1 cellular context compared by ENCODE assay signal in the genomic region with DNA sequence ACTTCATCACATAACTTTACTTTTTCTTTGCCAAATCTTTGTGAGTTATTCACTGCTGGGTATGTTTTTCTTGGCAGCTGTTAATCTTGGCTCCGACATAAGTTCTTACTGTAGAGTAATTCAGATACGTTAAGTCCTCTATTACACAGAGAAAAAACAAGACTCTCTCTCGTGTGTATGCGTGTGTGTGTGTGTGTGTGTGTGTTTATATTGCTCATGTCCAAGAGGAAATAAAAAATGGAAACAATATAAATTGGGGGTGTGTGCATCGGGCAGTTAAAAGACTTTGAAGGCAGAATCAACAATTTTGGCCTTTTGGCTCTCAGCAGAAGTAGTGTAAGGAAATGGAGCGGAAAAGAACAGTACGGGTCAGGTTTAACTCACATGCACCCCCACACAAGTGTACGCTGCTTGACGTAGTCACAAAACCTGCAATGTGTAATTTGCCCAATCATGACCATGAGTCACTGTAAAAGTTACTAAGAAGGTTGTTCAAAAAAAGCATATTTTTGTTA.
TF ChIP-seq lines count a peak whose summit lies in the region.

No MANE protein-coding gene starts in this region.

TF ChIP-seq in HEK293, 187 proteins besides CTCF, POLR2A, EP300 and RAD21 (continued from another document and continues in another):
- TF ChIP-seq ZNF280D (tag by site-specific recombination; IDR thresholded peaks at IDR 0.05), result no peak
- no peak for TF ChIP-seq ZSCAN16 (tag by site-specific recombination; IDR thresholded peaks at IDR 0.05)
- TF ChIP-seq, protein P1, sequence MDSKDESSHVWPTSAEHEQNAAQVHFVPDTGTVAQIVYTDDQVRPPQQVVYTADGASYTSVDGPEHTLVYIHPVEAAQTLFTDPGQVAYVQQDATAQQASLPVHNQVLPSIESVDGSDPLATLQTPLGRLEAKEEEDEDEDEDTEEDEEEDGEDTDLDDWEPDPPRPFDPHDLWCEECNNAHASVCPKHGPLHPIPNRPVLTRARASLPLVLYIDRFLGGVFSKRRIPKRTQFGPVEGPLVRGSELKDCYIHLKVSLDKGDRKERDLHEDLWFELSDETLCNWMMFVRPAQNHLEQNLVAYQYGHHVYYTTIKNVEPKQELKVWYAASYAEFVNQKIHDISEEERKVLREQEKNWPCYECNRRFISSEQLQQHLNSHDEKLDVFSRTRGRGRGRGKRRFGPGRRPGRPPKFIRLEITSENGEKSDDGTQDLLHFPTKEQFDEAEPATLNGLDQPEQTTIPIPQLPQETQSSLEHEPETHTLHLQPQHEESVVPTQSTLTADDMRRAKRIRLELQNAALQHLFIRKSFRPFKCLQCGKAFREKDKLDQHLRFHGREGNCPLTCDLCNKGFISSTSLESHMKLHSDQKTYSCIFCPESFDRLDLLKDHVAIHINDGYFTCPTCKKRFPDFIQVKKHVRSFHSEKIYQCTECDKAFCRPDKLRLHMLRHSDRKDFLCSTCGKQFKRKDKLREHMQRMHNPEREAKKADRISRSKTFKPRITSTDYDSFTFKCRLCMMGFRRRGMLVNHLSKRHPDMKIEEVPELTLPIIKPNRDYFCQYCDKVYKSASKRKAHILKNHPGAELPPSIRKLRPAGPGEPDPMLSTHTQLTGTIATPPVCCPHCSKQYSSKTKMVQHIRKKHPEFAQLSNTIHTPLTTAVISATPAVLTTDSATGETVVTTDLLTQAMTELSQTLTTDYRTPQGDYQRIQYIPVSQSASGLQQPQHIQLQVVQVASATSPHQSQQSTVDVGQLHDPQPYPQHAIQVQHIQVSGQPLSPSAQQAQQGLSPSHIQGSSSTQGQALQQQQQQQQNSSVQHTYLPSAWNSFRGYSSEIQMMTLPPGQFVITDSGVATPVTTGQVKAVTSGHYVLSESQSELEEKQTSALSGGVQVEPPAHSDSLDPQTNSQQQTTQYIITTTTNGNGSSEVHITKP (tag by site-specific recombination; IDR thresholded peaks at IDR 0.05), result peak; percentile 62
- TF ChIP-seq ZNF571 (tag by site-specific recombination; IDR thresholded peaks at IDR 0.05), result no peak
- no peak for TF ChIP-seq ZNF23 (tag by site-specific recombination; IDR thresholded peaks at IDR 0.05; ENCODE audit: borderline replicate concordance)
- TF ChIP-seq, protein P2, sequence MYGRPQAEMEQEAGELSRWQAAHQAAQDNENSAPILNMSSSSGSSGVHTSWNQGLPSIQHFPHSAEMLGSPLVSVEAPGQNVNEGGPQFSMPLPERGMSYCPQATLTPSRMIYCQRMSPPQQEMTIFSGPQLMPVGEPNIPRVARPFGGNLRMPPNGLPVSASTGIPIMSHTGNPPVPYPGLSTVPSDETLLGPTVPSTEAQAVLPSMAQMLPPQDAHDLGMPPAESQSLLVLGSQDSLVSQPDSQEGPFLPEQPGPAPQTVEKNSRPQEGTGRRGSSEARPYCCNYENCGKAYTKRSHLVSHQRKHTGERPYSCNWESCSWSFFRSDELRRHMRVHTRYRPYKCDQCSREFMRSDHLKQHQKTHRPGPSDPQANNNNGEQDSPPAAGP (tag by site-specific recombination; IDR thresholded peaks at IDR 0.05), result no peak
- TF ChIP-seq, protein P3, sequence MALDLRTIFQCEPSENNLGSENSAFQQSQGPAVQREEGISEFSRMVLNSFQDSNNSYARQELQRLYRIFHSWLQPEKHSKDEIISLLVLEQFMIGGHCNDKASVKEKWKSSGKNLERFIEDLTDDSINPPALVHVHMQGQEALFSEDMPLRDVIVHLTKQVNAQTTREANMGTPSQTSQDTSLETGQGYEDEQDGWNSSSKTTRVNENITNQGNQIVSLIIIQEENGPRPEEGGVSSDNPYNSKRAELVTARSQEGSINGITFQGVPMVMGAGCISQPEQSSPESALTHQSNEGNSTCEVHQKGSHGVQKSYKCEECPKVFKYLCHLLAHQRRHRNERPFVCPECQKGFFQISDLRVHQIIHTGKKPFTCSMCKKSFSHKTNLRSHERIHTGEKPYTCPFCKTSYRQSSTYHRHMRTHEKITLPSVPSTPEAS (tag by site-specific recombination; IDR thresholded peaks at IDR 0.05), result peak; percentile 81
- no peak for TF ChIP-seq ZNF114 (tag by site-specific recombination; IDR thresholded peaks at IDR 0.05)
- peak; percentile 69; the same call in 1 of the 2 replicates for TF ChIP-seq ZNF2 (tag by site-specific recombination; IDR thresholded peaks at IDR 0.05)
- TF ChIP-seq KLF9 (tag by site-specific recombination; IDR thresholded peaks at IDR 0.05; ENCODE audit: low read depth), result peak; percentile 37; the same call in 1 of the 2 replicates
- no peak for TF ChIP-seq ZNF660 (tag by site-specific recombination; IDR thresholded peaks at IDR 0.05)
- TF ChIP-seq ZNF266 (tag by site-specific recombination; IDR thresholded peaks at IDR 0.05; ENCODE audit: low read depth), result no peak
- TF ChIP-seq PATZ1 (tag by site-specific recombination; IDR thresholded peaks at IDR 0.05), result peak; percentile 57; the same call in 1 of the 2 replicates
- no peak for TF ChIP-seq ZBTB48 (tag by site-specific recombination; IDR thresholded peaks at IDR 0.05)
- TF ChIP-seq GLIS2 (tag by site-specific recombination; IDR thresholded peaks at IDR 0.05), result no peak
- no peak for TF ChIP-seq ZNF324 (tag by site-specific recombination; IDR thresholded peaks at IDR 0.05)
- TF ChIP-seq, protein P4, sequence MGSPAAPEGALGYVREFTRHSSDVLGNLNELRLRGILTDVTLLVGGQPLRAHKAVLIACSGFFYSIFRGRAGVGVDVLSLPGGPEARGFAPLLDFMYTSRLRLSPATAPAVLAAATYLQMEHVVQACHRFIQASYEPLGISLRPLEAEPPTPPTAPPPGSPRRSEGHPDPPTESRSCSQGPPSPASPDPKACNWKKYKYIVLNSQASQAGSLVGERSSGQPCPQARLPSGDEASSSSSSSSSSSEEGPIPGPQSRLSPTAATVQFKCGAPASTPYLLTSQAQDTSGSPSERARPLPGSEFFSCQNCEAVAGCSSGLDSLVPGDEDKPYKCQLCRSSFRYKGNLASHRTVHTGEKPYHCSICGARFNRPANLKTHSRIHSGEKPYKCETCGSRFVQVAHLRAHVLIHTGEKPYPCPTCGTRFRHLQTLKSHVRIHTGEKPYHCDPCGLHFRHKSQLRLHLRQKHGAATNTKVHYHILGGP (tag by site-specific recombination; IDR thresholded peaks at IDR 0.05), result peak; percentile 37; the same call in 1 of the 2 replicates
- TF ChIP-seq OSR2 (tag by site-specific recombination; IDR thresholded peaks at IDR 0.05), result peak; percentile 43
- TF ChIP-seq ZNF621 (tag by site-specific recombination; IDR thresholded peaks at IDR 0.05), result no peak
- TF ChIP-seq EGR2 (tag by site-specific recombination; IDR thresholded peaks at IDR 0.05; ENCODE audit: low read depth), result no peak
- 0 out of 2 replicates have a peak, but pooled peaks have one; percentile 14 for TF ChIP-seq OVOL3 (tag by site-specific recombination; IDR thresholded peaks at IDR 0.05)
- no peak for TF ChIP-seq ZNF354C (tag by site-specific recombination; IDR thresholded peaks at IDR 0.05; ENCODE audit: borderline replicate concordance, low read depth)
- TF ChIP-seq ZSCAN5A (tag by site-specific recombination; IDR thresholded peaks at IDR 0.05), result no peak
- TF ChIP-seq ZBTB8A (tag by site-specific recombination; IDR thresholded peaks at IDR 0.05), result peak; percentile 38; the same call in 1 of the 2 replicates
- TF ChIP-seq ZIC2 (tag by site-specific recombination; IDR thresholded peaks at IDR 0.05), result no peak
- TF ChIP-seq ZNF394 (tag by site-specific recombination; IDR thresholded peaks at IDR 0.05; ENCODE audit: borderline replicate concordance), result no peak
- no peak for TF ChIP-seq ZNF274 (IDR thresholded peaks at IDR 0.05; ENCODE audit: low read length)
- TF ChIP-seq ZNF274 (tag by site-specific recombination; IDR thresholded peaks at IDR 0.05; ENCODE audit: borderline replicate concordance), result no peak
- no peak for TF ChIP-seq ZNF626 (tag by site-specific recombination; IDR thresholded peaks at IDR 0.05)
- no peak for TF ChIP-seq ZNF585B (tag by site-specific recombination; IDR thresholded peaks at IDR 0.05)
- no peak for TF ChIP-seq ZNF548 (tag by site-specific recombination; IDR thresholded peaks at IDR 0.05)
- TF ChIP-seq ZNF670 (tag by site-specific recombination; IDR thresholded peaks at IDR 0.05; ENCODE audit: low read depth), result no peak
- peak; percentile 59; the same call in 1 of the 2 replicates for TF ChIP-seq ZNF18 (tag by site-specific recombination; IDR thresholded peaks at IDR 0.05)
- no peak for TF ChIP-seq ZNF391 (tag by site-specific recombination; IDR thresholded peaks at IDR 0.05; ENCODE audit: borderline replicate concordance, low read depth)
- no peak for TF ChIP-seq ZNF423 (tag by site-specific recombination; IDR thresholded peaks at IDR 0.05)
- no peak for TF ChIP-seq ZNF544 (tag by site-specific recombination; IDR thresholded peaks at IDR 0.05)
- peak; percentile 80; the same call in 1 of the 2 replicates for TF ChIP-seq HOXD13 (CRISPR knock-in tag; IDR thresholded peaks at IDR 0.05; ENCODE audit: borderline replicate concordance)
- TF ChIP-seq ZNF639 (tag by site-specific recombination; IDR thresholded peaks at IDR 0.05), result no peak
- TF ChIP-seq ZNF514 (tag by site-specific recombination; IDR thresholded peaks at IDR 0.05), result no peak
